ENCODE assay signal across 1 cellular context in the genomic region with DNA sequence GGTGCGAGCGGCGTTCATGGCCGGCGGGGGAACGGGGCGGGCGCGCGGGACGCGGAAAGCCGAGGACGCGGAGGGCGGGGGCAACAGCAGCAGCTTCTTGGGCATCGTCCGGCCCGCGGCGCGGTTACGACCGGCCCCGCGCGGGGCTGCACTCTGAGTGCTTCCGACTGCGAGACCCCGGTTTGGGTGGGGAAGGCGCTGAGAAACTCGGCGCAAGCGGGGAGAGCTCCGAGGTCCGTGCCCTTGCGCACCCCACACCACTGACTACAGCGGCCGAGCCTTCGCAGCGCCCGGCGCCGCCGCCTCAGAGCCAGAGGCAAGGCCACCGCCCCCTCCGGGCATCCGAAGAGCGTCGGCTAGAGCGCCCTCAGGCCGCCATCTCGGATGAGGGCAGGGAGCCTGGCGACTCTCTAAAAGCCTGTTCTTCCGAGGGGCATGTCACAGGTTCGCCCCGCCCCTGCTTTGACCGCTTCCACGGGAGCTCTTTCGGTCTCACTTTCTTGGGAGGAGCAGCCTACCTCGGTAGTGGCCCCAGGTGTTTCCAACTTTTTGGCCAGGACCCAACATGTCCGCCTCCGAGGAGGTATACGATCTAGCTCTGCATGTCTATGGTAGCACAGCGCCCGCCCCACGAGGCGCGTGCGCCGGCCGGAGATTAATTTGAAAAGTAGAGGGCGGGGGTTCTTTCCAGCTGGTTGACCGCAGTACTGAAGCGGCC.
TF ChIP-seq lines count a peak whose summit lies in the region.

A gene with protein sequence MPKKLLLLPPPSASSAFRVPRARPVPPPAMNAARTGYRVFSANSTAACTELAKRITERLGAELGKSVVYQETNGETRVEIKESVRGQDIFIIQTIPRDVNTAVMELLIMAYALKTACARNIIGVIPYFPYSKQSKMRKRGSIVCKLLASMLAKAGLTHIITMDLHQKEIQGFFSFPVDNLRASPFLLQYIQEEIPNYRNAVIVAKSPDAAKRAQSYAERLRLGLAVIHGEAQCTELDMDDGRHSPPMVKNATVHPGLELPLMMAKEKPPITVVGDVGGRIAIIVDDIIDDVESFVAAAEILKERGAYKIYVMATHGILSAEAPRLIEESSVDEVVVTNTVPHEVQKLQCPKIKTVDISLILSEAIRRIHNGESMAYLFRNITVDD (minus strand): TSS at position 318 of the 718 bp plus-strand sequence. CDS start 213 bp downstream, at position 105.

TF ChIP-seq in HEK293, 187 proteins besides CTCF, POLR2A, EP300 and RAD21 (continued from another document and continues in another):
- TF ChIP-seq, protein P1, sequence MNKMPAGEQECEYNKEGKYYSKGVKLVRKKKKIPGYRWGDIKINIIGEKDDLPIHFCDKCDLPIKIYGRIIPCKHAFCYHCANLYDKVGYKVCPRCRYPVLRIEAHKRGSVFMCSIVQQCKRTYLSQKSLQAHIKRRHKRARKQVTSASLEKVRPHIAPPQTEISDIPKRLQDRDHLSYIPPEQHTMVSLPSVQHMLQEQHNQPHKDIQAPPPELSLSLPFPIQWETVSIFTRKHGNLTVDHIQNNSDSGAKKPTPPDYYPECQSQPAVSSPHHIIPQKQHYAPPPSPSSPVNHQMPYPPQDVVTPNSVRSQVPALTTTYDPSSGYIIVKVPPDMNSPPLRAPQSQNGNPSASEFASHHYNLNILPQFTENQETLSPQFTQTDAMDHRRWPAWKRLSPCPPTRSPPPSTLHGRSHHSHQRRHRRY (tag by site-specific recombination; IDR thresholded peaks at IDR 0.05): no peak
- TF ChIP-seq, protein P2, sequence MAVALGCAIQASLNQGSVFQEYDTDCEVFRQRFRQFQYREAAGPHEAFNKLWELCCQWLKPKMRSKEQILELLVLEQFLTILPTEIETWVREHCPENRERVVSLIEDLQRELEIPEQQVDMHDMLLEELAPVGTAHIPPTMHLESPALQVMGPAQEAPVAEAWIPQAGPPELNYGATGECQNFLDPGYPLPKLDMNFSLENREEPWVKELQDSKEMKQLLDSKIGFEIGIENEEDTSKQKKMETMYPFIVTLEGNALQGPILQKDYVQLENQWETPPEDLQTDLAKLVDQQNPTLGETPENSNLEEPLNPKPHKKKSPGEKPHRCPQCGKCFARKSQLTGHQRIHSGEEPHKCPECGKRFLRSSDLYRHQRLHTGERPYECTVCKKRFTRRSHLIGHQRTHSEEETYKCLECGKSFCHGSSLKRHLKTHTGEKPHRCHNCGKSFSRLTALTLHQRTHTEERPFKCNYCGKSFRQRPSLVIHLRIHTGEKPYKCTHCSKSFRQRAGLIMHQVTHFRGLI (tag by site-specific recombination; IDR thresholded peaks at IDR 0.05): peak; percentile 96
- TF ChIP-seq, protein P3, sequence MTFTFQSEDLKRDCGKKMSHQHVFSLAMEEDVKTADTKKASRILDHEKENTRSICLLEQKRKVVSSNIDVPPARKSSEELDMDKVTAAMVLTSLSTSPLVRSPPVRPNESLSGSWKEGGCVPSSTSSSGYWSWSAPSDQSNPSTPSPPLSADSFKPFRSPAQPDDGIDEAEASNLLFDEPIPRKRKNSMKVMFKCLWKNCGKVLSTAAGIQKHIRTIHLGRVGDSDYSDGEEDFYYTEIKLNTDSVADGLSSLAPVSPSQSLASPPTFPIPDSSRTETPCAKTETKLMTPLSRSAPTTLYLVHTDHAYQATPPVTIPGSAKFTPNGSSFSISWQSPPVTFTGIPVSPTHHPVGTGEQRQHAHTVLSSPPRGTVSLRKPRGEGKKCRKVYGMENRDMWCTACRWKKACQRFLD (tag by site-specific recombination; IDR thresholded peaks at IDR 0.05): no peak
- TF ChIP-seq ZNF433 (tag by site-specific recombination; IDR thresholded peaks at IDR 0.05; ENCODE audit: low read depth) (no peak), ZNF555 (tag by site-specific recombination; conservative IDR thresholded peaks at IDR 0.05) (no peak), FEZF1 (tag by site-specific recombination; IDR thresholded peaks at IDR 0.05) (0 out of 2 replicates have a peak, but pooled peaks have one; percentile 5), ZNF311 (tag by site-specific recombination; IDR thresholded peaks at IDR 0.05; ENCODE audit: borderline replicate concordance) (no peak), ZBTB21 (tag by site-specific recombination; IDR thresholded peaks at IDR 0.05) (peak; percentile 73; the same call in 1 of the 2 replicates), ZNF529 (tag by site-specific recombination; IDR thresholded peaks at IDR 0.05; ENCODE audit: insufficient replicate concordance) (no peak), OSR2 (tag by site-specific recombination; IDR thresholded peaks at IDR 0.05) (no peak; the same call in 1 of the 2 replicates), MYNN (tag by site-specific recombination; IDR thresholded peaks at IDR 0.05; ENCODE audit: borderline replicate concordance) (no peak), ZNF23 (tag by site-specific recombination; IDR thresholded peaks at IDR 0.05; ENCODE audit: borderline replicate concordance) (no peak), SCRT1 (tag by site-specific recombination; IDR thresholded peaks at IDR 0.05; ENCODE audit: borderline replicate concordance) (no peak), ZNF394 (tag by site-specific recombination; IDR thresholded peaks at IDR 0.05; ENCODE audit: borderline replicate concordance) (peak; percentile 82), ZNF530 (tag by site-specific recombination; IDR thresholded peaks at IDR 0.05; ENCODE audit: low read depth) (no peak), ZXDB (tag by site-specific recombination; IDR thresholded peaks at IDR 0.05) (peak; percentile 94), ZNF791 (tag by site-specific recombination; IDR thresholded peaks at IDR 0.05) (no peak), HOXD13 (CRISPR knock-in tag; IDR thresholded peaks at IDR 0.05; ENCODE audit: borderline replicate concordance) (no peak), ZNF571 (tag by site-specific recombination; IDR thresholded peaks at IDR 0.05) (no peak), TRIM28 (IDR thresholded peaks at IDR 0.05; ENCODE audit: borderline replicate concordance, low read length) (peak; percentile 67; the same call in 1 of the 2 replicates), ZNF558 (tag by site-specific recombination; IDR thresholded peaks at IDR 0.05) (peak; percentile 29; the same call in 1 of the 2 replicates), MEIS1 (CRISPR knock-in tag; IDR thresholded peaks at IDR 0.05; ENCODE audit: borderline replicate concordance) (no peak), ZNF610 (tag by site-specific recombination; IDR thresholded peaks at IDR 0.05; ENCODE audit: borderline replicate concordance) (peak; percentile 80), ZNF626 (tag by site-specific recombination; IDR thresholded peaks at IDR 0.05) (no peak), ZNF76 (tag by site-specific recombination; IDR thresholded peaks at IDR 0.05; ENCODE audit: borderline replicate concordance, low read depth) (peak; percentile 92), ZNF837 (tag by site-specific recombination; IDR thresholded peaks at IDR 0.05) (no peak), KLF16 (tag by site-specific recombination; IDR thresholded peaks at IDR 0.05) (peak; percentile 99), ZNF350 (tag by site-specific recombination; IDR thresholded peaks at IDR 0.05) (no peak), ZNF274 (IDR thresholded peaks at IDR 0.05; ENCODE audit: low read length) (no peak), ZNF274 (tag by site-specific recombination; IDR thresholded peaks at IDR 0.05; ENCODE audit: borderline replicate concordance) (no peak), KLF8 (tag by site-specific recombination; IDR thresholded peaks at IDR 0.05) (peak; percentile 99), ZFP41 (tag by site-specific recombination; IDR thresholded peaks at IDR 0.05; ENCODE audit: borderline replicate concordance) (no peak), OVOL3 (tag by site-specific recombination; IDR thresholded peaks at IDR 0.05) (peak; percentile 68), ZSCAN16 (tag by site-specific recombination; IDR thresholded peaks at IDR 0.05) (no peak), ZNF561 (tag by site-specific recombination; IDR thresholded peaks at IDR 0.05; ENCODE audit: borderline replicate concordance) (peak; percentile 84; the same call in 1 of the 2 replicates), ZNF777 (tag by site-specific recombination; IDR thresholded peaks at IDR 0.05; ENCODE audit: borderline replicate concordance) (no peak; the same call in 1 of the 2 replicates), KLF1 (tag by site-specific recombination; IDR thresholded peaks at IDR 0.05) (peak; percentile 89), ZNF670 (tag by site-specific recombination; IDR thresholded peaks at IDR 0.05; ENCODE audit: low read depth) (no peak), ZNF560 (tag by site-specific recombination; IDR thresholded peaks at IDR 0.05; ENCODE audit: borderline replicate concordance) (no peak), ZFP3 (tag by site-specific recombination; IDR thresholded peaks at IDR 0.05; ENCODE audit: low read depth) (no peak)
- TF ChIP-seq, protein P4, sequence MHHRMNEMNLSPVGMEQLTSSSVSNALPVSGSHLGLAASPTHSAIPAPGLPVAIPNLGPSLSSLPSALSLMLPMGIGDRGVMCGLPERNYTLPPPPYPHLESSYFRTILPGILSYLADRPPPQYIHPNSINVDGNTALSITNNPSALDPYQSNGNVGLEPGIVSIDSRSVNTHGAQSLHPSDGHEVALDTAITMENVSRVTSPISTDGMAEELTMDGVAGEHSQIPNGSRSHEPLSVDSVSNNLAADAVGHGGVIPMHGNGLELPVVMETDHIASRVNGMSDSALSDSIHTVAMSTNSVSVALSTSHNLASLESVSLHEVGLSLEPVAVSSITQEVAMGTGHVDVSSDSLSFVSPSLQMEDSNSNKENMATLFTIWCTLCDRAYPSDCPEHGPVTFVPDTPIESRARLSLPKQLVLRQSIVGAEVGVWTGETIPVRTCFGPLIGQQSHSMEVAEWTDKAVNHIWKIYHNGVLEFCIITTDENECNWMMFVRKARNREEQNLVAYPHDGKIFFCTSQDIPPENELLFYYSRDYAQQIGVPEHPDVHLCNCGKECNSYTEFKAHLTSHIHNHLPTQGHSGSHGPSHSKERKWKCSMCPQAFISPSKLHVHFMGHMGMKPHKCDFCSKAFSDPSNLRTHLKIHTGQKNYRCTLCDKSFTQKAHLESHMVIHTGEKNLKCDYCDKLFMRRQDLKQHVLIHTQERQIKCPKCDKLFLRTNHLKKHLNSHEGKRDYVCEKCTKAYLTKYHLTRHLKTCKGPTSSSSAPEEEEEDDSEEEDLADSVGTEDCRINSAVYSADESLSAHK (tag by site-specific recombination; IDR thresholded peaks at IDR 0.05): peak; percentile 77
- TF ChIP-seq, protein P5, sequence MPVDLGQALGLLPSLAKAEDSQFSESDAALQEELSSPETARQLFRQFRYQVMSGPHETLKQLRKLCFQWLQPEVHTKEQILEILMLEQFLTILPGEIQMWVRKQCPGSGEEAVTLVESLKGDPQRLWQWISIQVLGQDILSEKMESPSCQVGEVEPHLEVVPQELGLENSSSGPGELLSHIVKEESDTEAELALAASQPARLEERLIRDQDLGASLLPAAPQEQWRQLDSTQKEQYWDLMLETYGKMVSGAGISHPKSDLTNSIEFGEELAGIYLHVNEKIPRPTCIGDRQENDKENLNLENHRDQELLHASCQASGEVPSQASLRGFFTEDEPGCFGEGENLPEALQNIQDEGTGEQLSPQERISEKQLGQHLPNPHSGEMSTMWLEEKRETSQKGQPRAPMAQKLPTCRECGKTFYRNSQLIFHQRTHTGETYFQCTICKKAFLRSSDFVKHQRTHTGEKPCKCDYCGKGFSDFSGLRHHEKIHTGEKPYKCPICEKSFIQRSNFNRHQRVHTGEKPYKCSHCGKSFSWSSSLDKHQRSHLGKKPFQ (tag by site-specific recombination; IDR thresholded peaks at IDR 0.05): 0 out of 2 replicates have a peak, but pooled peaks have one; percentile 15
- TF ChIP-seq, protein P6, sequence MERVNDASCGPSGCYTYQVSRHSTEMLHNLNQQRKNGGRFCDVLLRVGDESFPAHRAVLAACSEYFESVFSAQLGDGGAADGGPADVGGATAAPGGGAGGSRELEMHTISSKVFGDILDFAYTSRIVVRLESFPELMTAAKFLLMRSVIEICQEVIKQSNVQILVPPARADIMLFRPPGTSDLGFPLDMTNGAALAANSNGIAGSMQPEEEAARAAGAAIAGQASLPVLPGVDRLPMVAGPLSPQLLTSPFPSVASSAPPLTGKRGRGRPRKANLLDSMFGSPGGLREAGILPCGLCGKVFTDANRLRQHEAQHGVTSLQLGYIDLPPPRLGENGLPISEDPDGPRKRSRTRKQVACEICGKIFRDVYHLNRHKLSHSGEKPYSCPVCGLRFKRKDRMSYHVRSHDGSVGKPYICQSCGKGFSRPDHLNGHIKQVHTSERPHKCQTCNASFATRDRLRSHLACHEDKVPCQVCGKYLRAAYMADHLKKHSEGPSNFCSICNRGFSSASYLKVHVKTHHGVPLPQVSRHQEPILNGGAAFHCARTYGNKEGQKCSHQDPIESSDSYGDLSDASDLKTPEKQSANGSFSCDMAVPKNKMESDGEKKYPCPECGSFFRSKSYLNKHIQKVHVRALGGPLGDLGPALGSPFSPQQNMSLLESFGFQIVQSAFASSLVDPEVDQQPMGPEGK (tag by site-specific recombination; IDR thresholded peaks at IDR 0.05): peak; percentile 68
- TF ChIP-seq, protein P7, sequence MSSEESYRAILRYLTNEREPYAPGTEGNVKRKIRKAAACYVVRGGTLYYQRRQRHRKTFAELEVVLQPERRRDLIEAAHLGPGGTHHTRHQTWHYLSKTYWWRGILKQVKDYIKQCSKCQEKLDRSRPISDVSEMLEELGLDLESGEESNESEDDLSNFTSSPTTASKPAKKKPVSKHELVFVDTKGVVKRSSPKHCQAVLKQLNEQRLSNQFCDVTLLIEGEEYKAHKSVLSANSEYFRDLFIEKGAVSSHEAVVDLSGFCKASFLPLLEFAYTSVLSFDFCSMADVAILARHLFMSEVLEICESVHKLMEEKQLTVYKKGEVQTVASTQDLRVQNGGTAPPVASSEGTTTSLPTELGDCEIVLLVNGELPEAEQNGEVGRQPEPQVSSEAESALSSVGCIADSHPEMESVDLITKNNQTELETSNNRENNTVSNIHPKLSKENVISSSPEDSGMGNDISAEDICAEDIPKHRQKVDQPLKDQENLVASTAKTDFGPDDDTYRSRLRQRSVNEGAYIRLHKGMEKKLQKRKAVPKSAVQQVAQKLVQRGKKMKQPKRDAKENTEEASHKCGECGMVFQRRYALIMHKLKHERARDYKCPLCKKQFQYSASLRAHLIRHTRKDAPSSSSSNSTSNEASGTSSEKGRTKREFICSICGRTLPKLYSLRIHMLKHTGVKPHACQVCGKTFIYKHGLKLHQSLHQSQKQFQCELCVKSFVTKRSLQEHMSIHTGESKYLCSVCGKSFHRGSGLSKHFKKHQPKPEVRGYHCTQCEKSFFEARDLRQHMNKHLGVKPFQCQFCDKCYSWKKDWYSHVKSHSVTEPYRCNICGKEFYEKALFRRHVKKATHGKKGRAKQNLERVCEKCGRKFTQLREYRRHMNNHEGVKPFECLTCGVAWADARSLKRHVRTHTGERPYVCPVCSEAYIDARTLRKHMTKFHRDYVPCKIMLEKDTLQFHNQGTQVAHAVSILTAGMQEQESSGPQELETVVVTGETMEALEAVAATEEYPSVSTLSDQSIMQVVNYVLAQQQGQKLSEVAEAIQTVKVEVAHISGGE (tag by site-specific recombination; conservative IDR thresholded peaks at IDR 0.05; ENCODE audit: low read depth): peak; percentile 60
- TF ChIP-seq, protein P8, sequence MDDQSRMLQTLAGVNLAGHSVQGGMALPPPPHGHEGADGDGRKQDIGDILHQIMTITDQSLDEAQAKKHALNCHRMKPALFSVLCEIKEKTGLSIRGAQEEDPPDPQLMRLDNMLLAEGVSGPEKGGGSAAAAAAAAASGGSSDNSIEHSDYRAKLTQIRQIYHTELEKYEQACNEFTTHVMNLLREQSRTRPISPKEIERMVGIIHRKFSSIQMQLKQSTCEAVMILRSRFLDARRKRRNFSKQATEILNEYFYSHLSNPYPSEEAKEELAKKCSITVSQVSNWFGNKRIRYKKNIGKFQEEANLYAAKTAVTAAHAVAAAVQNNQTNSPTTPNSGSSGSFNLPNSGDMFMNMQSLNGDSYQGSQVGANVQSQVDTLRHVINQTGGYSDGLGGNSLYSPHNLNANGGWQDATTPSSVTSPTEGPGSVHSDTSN (CRISPR knock-in tag; IDR thresholded peaks at IDR 0.05): no peak
